8 cellular contexts compared by ENCODE assay signal in the genomic region with DNA sequence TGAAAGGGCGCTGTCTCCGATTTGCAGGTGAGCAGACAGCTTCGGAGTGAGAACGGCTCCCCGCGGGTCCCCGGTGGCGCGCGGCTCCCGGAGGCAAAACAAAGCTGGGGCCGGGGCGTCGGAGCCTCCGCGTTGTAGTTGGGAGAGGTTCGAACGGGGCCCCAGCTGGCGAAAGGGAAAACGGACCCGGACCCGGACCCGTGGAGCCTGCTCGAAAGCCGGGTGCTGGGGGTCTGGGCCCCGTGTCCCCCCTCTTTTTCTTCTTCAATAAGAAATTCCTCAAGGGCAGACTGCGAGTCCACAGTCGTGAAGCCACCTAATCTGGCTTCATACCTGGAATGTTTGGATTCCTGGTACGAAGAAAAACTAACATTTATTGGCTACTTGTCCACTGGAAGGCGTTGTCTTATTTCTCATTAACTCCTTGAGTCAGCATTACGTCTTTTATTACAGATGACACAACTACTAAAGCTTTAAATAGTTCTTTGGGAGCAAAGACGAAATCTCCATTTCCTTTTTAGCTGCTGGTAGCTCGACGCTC. TPM values are rescaled to one million over a fixed set of nuclear protein-coding genes. Genes with fewer than 3 reads are reported as not detected.
A peak's percentile ranks its signal among the peaks of the same experiment; 100 is the strongest.
DNase-seq lines count a peak whose midpoint lies in the region; ATAC-seq and TF ChIP-seq lines count a peak whose summit lies in the region.

No MANE protein-coding gene starts in this region.

- peak overlapping the region; percentile 96 for H3K9ac ChIP-seq in Karpas-422 (ENCODE audit: low read length)

- H2AFZ ChIP-seq in Karpas-422 (ENCODE audit: low read length) = peak overlapping the region; percentile 31; the same call in 1 of the 2 replicates

- WGBS in lung, 2 donors = 0% methylated on average over 34 of the region's 34 CpGs

- H3K27ac ChIP-seq in CD8-positive, alpha-beta memory T cell (ENCODE audit: low read depth, low read length) = peak overlapping the region; percentile 84
- peak overlapping the region; percentile 95 for H3K27ac ChIP-seq in Karpas-422 (ENCODE audit: low read length)
- peak overlapping the region; percentile 100 for H3K27ac ChIP-seq in lung (ENCODE audit: low read depth in 1 of 2, low read length in 1 of 2)

- H3K36me3 Mint-ChIP-seq in CD8-positive, alpha-beta memory T cell = peaks cover 0 to 18% (median 3%) of the 10 kb centered on the region in 3 donors

- peaks cover 55 to 69% (median 65%) of the 10 kb centered on the region in 3 donors for H3K4me1 Mint-ChIP-seq in CD8-positive, alpha-beta memory T cell

- H3K4me2 ChIP-seq in Karpas-422 (ENCODE audit: low read depth, low read length, poor library complexity, severe bottlenecking) = peak overlapping the region; percentile 86

- CTCF ChIA-PET in CD8-positive, alpha-beta memory T cell (lab: Charles Lee) = interaction anchor here (1.0 to 6.3 kb wide), 4 partner anchors 24 to 170 kb away, joined by 3 to 74 read pairs (median 10); partner anchors contain the start of genes GTF3A, LNX2 and POLR1D

- H3K4me1 ChIP-seq in CD8-positive, alpha-beta memory T cell (ENCODE audit: insufficient read depth, low read length) = peaks cover 50% of the 10 kb centered on the region
- H3K4me1 ChIP-seq in Karpas-422 (ENCODE audit: low read length) (peaks cover 48% of the 10 kb centered on the region), lung (ENCODE audit: control insufficient read depth in 2 of 2, insufficient read depth in 2 of 2, low read length in 2 of 2) (peaks cover 10 to 14% of the 10 kb centered on the region in 2 donors)

- POLR2A ChIA-PET in CD8-positive, alpha-beta memory T cell (lab: Charles Lee) = interaction anchor here (0.6 to 6.7 kb wide), 4 partner anchors 25 to 171 kb away, joined by 3 to 128 read pairs (median 15); partner anchors contain the start of genes GTF3A and LNX2

- peak overlapping the region; percentile 91 to 97 (median 93) for H3K4me3 Mint-ChIP-seq in CD8-positive, alpha-beta memory T cell

- no peaks in the 10 kb centered on the region for H3K36me3 ChIP-seq in CD8-positive, alpha-beta memory T cell (ENCODE audit: insufficient read depth, low read length)
- H3K36me3 ChIP-seq in Karpas-422 (ENCODE audit: insufficient read depth, low read length) = no peaks in the 10 kb centered on the region
- no peaks in the 10 kb centered on the region for H3K36me3 ChIP-seq in lung (ENCODE audit: control insufficient read depth in 2 of 2, insufficient read depth in 2 of 2, low read length in 2 of 2)

- no peaks in the 10 kb centered on the region for H4K20me1 ChIP-seq in Karpas-422 (ENCODE audit: insufficient read depth, low read depth, low read length)

- peak overlapping the region; percentile 96 to 98 (median 97) for H3K27ac Mint-ChIP-seq in CD8-positive, alpha-beta memory T cell

- peaks cover 0 to 3% of the 10 kb centered on the region in 2 donors for H3K27me3 Mint-ChIP-seq in CD8-positive, alpha-beta memory T cell

- peaks cover 35% of the 10 kb centered on the region for H3K79me2 ChIP-seq in Karpas-422 (ENCODE audit: low read length)

- DNase-seq in CD8-positive, alpha-beta memory T cell = peak in 2 of 5 donors; percentile 23 to 35
- DNase-seq in Karpas-422 (peak; percentile 59), lung (ENCODE audit: low spot score) (peak; percentile 38), NCI-H1436 treated with DMSO at 0.1 percent for 48 hours (lab: John Stamatoyannopoulos, UW) (no peak)
- DNase-seq in effector CD8-positive, alpha-beta T cell (lab: John Stamatoyannopoulos, UW) = peak; percentile 33
- peak; percentile 33 for DNase-seq in stimulated activated naive CD4-positive, alpha-beta T cell treated with Interleukin-2 at 50 U/mL for 16 hours (lab: John Stamatoyannopoulos, UW)

- no peaks in the 10 kb centered on the region for H3K27me3 ChIP-seq in CD8-positive, alpha-beta memory T cell (ENCODE audit: insufficient read depth, low read length, poor library complexity, severe bottlenecking)
- H3K27me3 ChIP-seq in Karpas-422 (ENCODE audit: low read length) (no peaks in the 10 kb centered on the region), lung (ENCODE audit: control insufficient read depth, insufficient read depth) (no peaks in the 10 kb centered on the region)

- ATAC-seq in lung (ENCODE audit: insufficient read depth, low FRiP score) = no peak
- no peak for ATAC-seq in GM21390 (IDR thresholded peaks at IDR 0.05; ENCODE audit: unreplicated experiment)

- H3K9me2 ChIP-seq in Karpas-422 (replicated peaks; ENCODE audit: insufficient read depth, low read length) = no peaks in the 10 kb centered on the region

- TF ChIP-seq CTCF in WI38 (IDR thresholded peaks at IDR 0.05; ENCODE audit: low read depth, low read length) = no peak
- TF ChIP-seq CTCF in lung (IDR thresholded peaks at IDR 0.05; ENCODE audit: control extremely low read depth, extremely low read depth) = no peak

- H3K9me3 ChIP-seq in CD8-positive, alpha-beta memory T cell (ENCODE audit: low read length) = no peaks in the 10 kb centered on the region
- no peaks in the 10 kb centered on the region for H3K9me3 ChIP-seq in Karpas-422 (ENCODE audit: low read length)
- H3K9me3 ChIP-seq in lung (ENCODE audit: control insufficient read depth in 2 of 2, insufficient read depth in 1 of 2, low read length in 1 of 2) = no peaks in the 10 kb centered on the region

- no peaks in the 10 kb centered on the region for H3K9me3 Mint-ChIP-seq in CD8-positive, alpha-beta memory T cell

- peak overlapping the region; percentile 87 for H3K4me3 ChIP-seq in CD8-positive, alpha-beta memory T cell (ENCODE audit: low read length)
- H3K4me3 ChIP-seq in Karpas-422 (ENCODE audit: low read length) (peak overlapping the region; percentile 73), WI38 (ENCODE audit: low read depth, low read length) (peak overlapping the region; percentile 95), lung (peak overlapping the region; percentile 97)

RNA-seq across cellular contexts. Expression of gene MTIF3, which starts 0.6 kb away (rescaled TPM):
- total RNA-seq in CD8-positive, alpha-beta memory T cell = 10 to 100 TPM; 35.7 to 37.5 TPM
- polyA plus RNA-seq in CD8-positive, alpha-beta memory T cell = 88.2 TPM
- 44.9 and 48.6 TPM in 2 replicates for total RNA-seq in Karpas-422 (2014; rRNA removed; shearing (Covaris generic); ENCODE audit: low replicate concordance)
- total RNA-seq in lung = 10 to 100 TPM; 26.9 to 45.4 TPM
- 10 to 100 TPM; 47.7 to 64.7 TPM for polyA plus RNA-seq in lung

RNA-seq across cellular contexts. Expression of gene GTF3A, which starts 26.6 kb away (rescaled TPM):
- total RNA-seq in CD8-positive, alpha-beta memory T cell = 100 to 1,000 TPM; 296 to 323 TPM
- polyA plus RNA-seq in CD8-positive, alpha-beta memory T cell = 606 TPM
- 357 and 373 TPM in 2 replicates for total RNA-seq in Karpas-422 (2014; rRNA removed; shearing (Covaris generic); ENCODE audit: low replicate concordance)
- 10 to 100 TPM; 38.2 to 97.4 TPM for total RNA-seq in lung
- 100 to 1,000 TPM; 125 to 241 TPM for polyA plus RNA-seq in lung
